ENCODE assay signal across 9 cellular contexts in the genomic region with DNA sequence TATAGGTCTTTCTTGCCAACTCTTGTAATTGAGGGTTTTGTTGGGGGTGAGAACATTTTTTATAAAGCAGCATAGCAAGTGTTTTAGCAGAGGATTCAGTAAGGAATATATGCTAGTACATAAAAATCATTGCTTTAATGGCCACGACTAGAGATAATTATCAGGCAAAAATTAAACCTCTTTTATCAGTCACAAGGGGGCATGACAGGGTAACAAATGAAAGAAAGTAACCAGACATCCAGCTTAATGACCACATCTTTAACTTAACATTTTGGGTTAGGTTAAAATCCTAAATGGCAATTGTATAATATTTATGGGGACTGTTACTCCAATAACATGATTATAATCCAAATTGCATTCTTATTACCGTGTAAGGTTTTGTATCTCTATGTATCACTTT.
DNase-seq lines count a peak whose midpoint lies in the region; ATAC-seq and TF ChIP-seq lines count a peak whose summit lies in the region.
"Had no signal": no experiment of that assay in that cellular context is flagged by ENCODE, and none has a peak within 500 bp of the region (broad histone marks: within the 10 kb centered on the region; RNA-seq: fewer than 3 reads in every experiment).

No MANE protein-coding gene starts in this region.

- H3K36me3 ChIP-seq in Loucy (ENCODE audit: insufficient read depth, low read length) (no peaks in the 10 kb centered on the region), SJCRH30 (no peaks in the 10 kb centered on the region), hepatocyte (replicated peaks; ENCODE audit: insufficient read depth, low read depth) (no peaks in the 10 kb centered on the region), testis (ENCODE audit: low read depth, missing control alignments) (no peaks in the 10 kb centered on the region)
- H3K36me3 ChIP-seq: heart right ventricle had no signal

- H3K4me2 ChIP-seq in Loucy (ENCODE audit: low read depth, low read length, poor library complexity, severe bottlenecking) (no peak overlapping the region), hepatocyte (no peak overlapping the region)

- no peak overlapping the region for H3K4me3 ChIP-seq in Loucy (ENCODE audit: low read length, poor library complexity, severe bottlenecking)
- H3K4me3 ChIP-seq in SJCRH30, result peak overlapping the region; percentile 11
- H3K4me3 ChIP-seq in hepatocyte, result no peak overlapping the region
- no peak overlapping the region for H3K4me3 ChIP-seq in testis
- H3K4me3 ChIP-seq: heart right ventricle had no signal

- H3K9me2 ChIP-seq in Loucy (replicated peaks; ENCODE audit: low read depth, low read length), result no peaks in the 10 kb centered on the region
- H3K9me2 ChIP-seq in hepatocyte (replicated peaks; ENCODE audit: insufficient read depth), result no peaks in the 10 kb centered on the region

- no peak overlapping the region for H2AFZ ChIP-seq in Loucy (ENCODE audit: low read length)
- H2AFZ ChIP-seq in hepatocyte, result no peak overlapping the region

- H3K79me2 ChIP-seq in Loucy (ENCODE audit: insufficient read depth, low read length), result no peaks in the 10 kb centered on the region
- no peaks in the 10 kb centered on the region for H3K79me2 ChIP-seq in hepatocyte

- in situ Hi-C loops in Caki2 (cut with HindIII; ENCODE audit: low pct_unique_long_range_greater_than_20kb, low sequenced_read_pairs), result loop anchor here (5.0 kb wide), 1 partner anchor 292 kb away; no protein-coding TSS in a partner anchor

- no peak for ATAC-seq in HG02623 (IDR thresholded peaks at IDR 0.05; ENCODE audit: unreplicated experiment)
- no peak for ATAC-seq in HG03439 (IDR thresholded peaks at IDR 0.05; ENCODE audit: unreplicated experiment)
- ATAC-seq: heart right ventricle had no signal

- H3K27ac ChIP-seq in SJCRH30 (peak overlapping the region; percentile 23; the same call in 1 of the 2 replicates), hepatocyte (no peak overlapping the region), testis (no peak overlapping the region)
- H3K27ac ChIP-seq: heart right ventricle had no signal

- no peaks in the 10 kb centered on the region for H3K27me3 ChIP-seq in Loucy (ENCODE audit: insufficient read depth, low read length, poor library complexity, severe bottlenecking)
- H3K27me3 ChIP-seq in SJCRH30, result no peaks in the 10 kb centered on the region
- no peaks in the 10 kb centered on the region for H3K27me3 ChIP-seq in hepatocyte
- H3K27me3 ChIP-seq in testis, result no peaks in the 10 kb centered on the region
- H3K27me3 ChIP-seq: heart right ventricle had no signal

- intact Hi-C loops in testis (cut with DNase I; ENCODE audit: low total_unique reads), result no loop called here

- no peak overlapping the region for H3K9ac ChIP-seq in Loucy (ENCODE audit: low read depth, low read length, poor library complexity, severe bottlenecking)

- TF ChIP-seq CTCF in Loucy (conservative IDR thresholded peaks at IDR 0.05; ENCODE audit: low read length), result peak; percentile 53
- peak; percentile 55 for TF ChIP-seq CTCF in hepatocyte (IDR thresholded peaks at IDR 0.05; ENCODE audit: poor library complexity)
- TF ChIP-seq CTCF in testis (IDR thresholded peaks at IDR 0.05), result no peak

- 35% methylated on average over 2 of the region's 2 CpGs for WGBS in hepatocyte (ENCODE audit: low lambda C conversion rate, missing lambda C conversion rate)
- 31 to 40% methylated on average over 2 of the region's 2 CpGs for WGBS in testis, 2 donors

- no peaks in the 10 kb centered on the region for H3K4me1 ChIP-seq in Loucy (ENCODE audit: insufficient read depth, low read length, poor library complexity, severe bottlenecking)
- peaks cover 3% of the 10 kb centered on the region for H3K4me1 ChIP-seq in SJCRH30
- H3K4me1 ChIP-seq in hepatocyte (ENCODE audit: insufficient read depth), result no peaks in the 10 kb centered on the region
- no peaks in the 10 kb centered on the region for H3K4me1 ChIP-seq in testis
- H3K4me1 ChIP-seq: heart right ventricle had no signal

- H3F3A ChIP-seq in Loucy (ENCODE audit: low read depth), result no peaks in the 10 kb centered on the region

- DNase-seq in Caki2 (ENCODE audit: low read depth), result peak; percentile 46
- peak; percentile 5 to 79 for DNase-seq in SJCRH30
- peak; percentile 13 for DNase-seq in hepatocyte (ENCODE audit: low spot score)
- no peak for DNase-seq in testis
- no peak for DNase-seq in C1 segment of cervical spinal cord (lab: John Stamatoyannopoulos, UW)
- DNase-seq: heart right ventricle had no signal

- H4K20me1 ChIP-seq in Loucy (ENCODE audit: insufficient read depth, low read length, poor library complexity, severe bottlenecking), result no peaks in the 10 kb centered on the region
- no peaks in the 10 kb centered on the region for H4K20me1 ChIP-seq in hepatocyte (ENCODE audit: insufficient read depth, poor library complexity, severe bottlenecking)

- no peak for TF ChIP-seq POLR2A in testis (IDR thresholded peaks at IDR 0.05)

- H3K9me3 ChIP-seq in Loucy (ENCODE audit: insufficient read depth, low read depth, low read length) (no peaks in the 10 kb centered on the region), SJCRH30 (replicated peaks) (no peaks in the 10 kb centered on the region), hepatocyte (ENCODE audit: low read depth) (no peaks in the 10 kb centered on the region), testis (no peaks in the 10 kb centered on the region)
- H3K9me3 ChIP-seq: heart right ventricle had no signal

Comparison
In these comparisons a context has a peak if more than half of its experiments do, and no peak if none do; other contexts are left out.
1. DNase-seq: peak in Caki2 (single experiment), SJCRH30 (2 of 2) and hepatocyte (single experiment); none in testis (single experiment) and C1 segment of cervical spinal cord (0 of 14).
2. CTCF ChIP-seq: peak in Loucy (single experiment) and hepatocyte (single experiment); none in testis (0 of 3).